ENCODE assay signal across 8 cellular contexts in the genomic region with DNA sequence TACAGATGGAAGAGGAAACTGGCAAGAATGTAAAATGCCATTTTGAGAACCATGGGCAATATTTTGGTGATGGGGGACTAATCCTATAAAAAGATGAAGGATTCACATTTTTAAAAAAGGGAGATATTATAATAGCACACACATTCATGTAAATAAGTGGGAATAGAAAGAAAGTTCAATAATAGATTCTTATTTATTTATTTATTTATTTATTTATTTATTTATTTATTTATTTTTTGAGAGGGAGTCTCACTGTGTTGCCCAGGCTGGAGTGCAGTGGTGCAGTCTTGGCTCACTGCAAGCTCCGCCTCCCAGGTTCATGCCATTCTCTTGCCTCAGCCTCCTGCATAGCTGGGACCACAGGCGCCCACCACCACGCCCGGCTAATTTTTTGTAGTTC. TPM values are rescaled to one million over a fixed set of nuclear protein-coding genes. Genes with fewer than 3 reads are reported as not detected.
DNase-seq lines count a peak whose midpoint lies in the region; ATAC-seq, FAIRE-seq and TF ChIP-seq lines count a peak whose summit lies in the region.
"Not testable (repeated sequence)": the region's sequence is repeated elsewhere in the genome, so short reads cannot be mapped to it uniquely, and the experiment has no call there.
"Had no signal": no experiment of that assay in that cellular context is flagged by ENCODE, and none has a peak within 500 bp of the region (broad histone marks: within the 10 kb centered on the region; RNA-seq: fewer than 3 reads in every experiment).

No MANE protein-coding gene starts in this region.

- FAIRE-seq in A549 (lab: Jason Lieb, UNC): not testable (repeated sequence)
- peak; percentile 49 for FAIRE-seq in colon (lab: Jason Lieb, UNC)
- FAIRE-seq in islet of Langerhans (lab: Jason Lieb, UNC): peak; percentile 38
- peak; percentile 39 for FAIRE-seq in pancreas (lab: Jason Lieb, UNC)

- H3K36me3 ChIP-seq in HEK293 (ENCODE audit: control insufficient read depth in 2 of 2, insufficient read depth in 1 of 2, low read length in 2 of 2); pancreas: not testable (repeated sequence)

- H3K4me3 ChIP-seq in A549; HEK293 (ENCODE audit: low read depth, low read length); pancreas: not testable (repeated sequence)

- not testable (repeated sequence) for ATAC-seq in A549, pancreas

- not testable (repeated sequence) for TF ChIP-seq EP300 in A549 (IDR thresholded peaks at IDR 0.05)

- CTCF ChIA-PET in A549 (lab: Yijun Ruan, JAX): not testable (repeated sequence)
- CTCF ChIA-PET in HEK293 (lab: Yijun Ruan, JAX): interaction anchor here (0.7 kb wide), 1 partner anchor 235 kb away, joined by 3 read pairs; no protein-coding TSS in a partner anchor

- WGBS in A549 (ENCODE audit: missing lambda C conversion rate): 86% methylated on average over 2 of the region's 4 CpGs
- WGBS in pancreas, 2 donors: 95 to 96% methylated on average over 4 of the region's 4 CpGs

- H3K4me2 ChIP-seq in A549: not testable (repeated sequence)

- not testable (repeated sequence) for H3K27me3 ChIP-seq in pancreas

- H3K27ac ChIP-seq in A549; HEK293 (ENCODE audit: extremely low read depth, low read depth, low read length); pancreas: not testable (repeated sequence)

- not testable (repeated sequence) for TF ChIP-seq RAD21 in A549 (conservative IDR thresholded peaks at IDR 0.05 in 1 of 2, IDR thresholded peaks at IDR 0.05 in 1 of 2)

- H3K9me3 ChIP-seq in A549; HEK293 (ENCODE audit: control insufficient read depth, insufficient read depth, low read depth, low read length); pancreas: not testable (repeated sequence)

- H3K4me1 ChIP-seq in A549; HEK293 (ENCODE audit: control insufficient read depth, insufficient read depth, low read length); pancreas: not testable (repeated sequence)

- TF ChIP-seq POLR2A in A549 (IDR thresholded peaks at IDR 0.05; ENCODE audit: low read length): not testable (repeated sequence)

- DNase-seq in A549 (ENCODE audit: low read depth in 1 of 2, low spot score in 1 of 2); pancreas: not testable (repeated sequence)

- POLR2A ChIA-PET in A549 (lab: Yijun Ruan, JAX); HEK293 (lab: Yijun Ruan, JAX): not testable (repeated sequence)

- intact Hi-C loops in pancreas (cut with DNase I): not testable (repeated sequence)

- TF ChIP-seq CTCF in A549 (IDR thresholded peaks at IDR 0.05); HEK293 (tag by site-specific recombination; IDR thresholded peaks at IDR 0.05); pancreas (IDR thresholded peaks at IDR 0.05): not testable (repeated sequence)

TF ChIP-seq in A549, 52 proteins besides CTCF, POLR2A, EP300 and RAD21:
- peak; percentile 40 for TF ChIP-seq ZC3H11A (IDR thresholded peaks at IDR 0.05)
TF ChIP-seq in A549: peak in this region for 1; not testable (repeated sequence) for 51.

TF ChIP-seq in HEK293, 187 proteins besides CTCF, POLR2A, EP300 and RAD21:
- TF ChIP-seq ZNF140 (tag by site-specific recombination; IDR thresholded peaks at IDR 0.05) (peak; percentile 37; the same call in 1 of the 2 replicates), ZBTB8A (tag by site-specific recombination; IDR thresholded peaks at IDR 0.05) (peak; percentile 50; the same call in 1 of the 2 replicates), ZNF202 (tag by site-specific recombination; IDR thresholded peaks at IDR 0.05; ENCODE audit: borderline replicate concordance) (peak; percentile 54; the same call in 1 of the 2 replicates), ZNF555 (tag by site-specific recombination; conservative IDR thresholded peaks at IDR 0.05) (peak; percentile 84), ZNF510 (tag by site-specific recombination; IDR thresholded peaks at IDR 0.05; ENCODE audit: insufficient replicate concordance) (peak; percentile 22), ZNF394 (tag by site-specific recombination; IDR thresholded peaks at IDR 0.05; ENCODE audit: borderline replicate concordance) (peak; percentile 84; the same call in 1 of the 2 replicates), ZNF426 (tag by site-specific recombination; IDR thresholded peaks at IDR 0.05) (peak; percentile 76), ZNF623 (tag by site-specific recombination; IDR thresholded peaks at IDR 0.05) (peak; percentile 47), ZXDB (tag by site-specific recombination; IDR thresholded peaks at IDR 0.05) (peak; percentile 44; the same call in 1 of the 2 replicates), ZNF560 (tag by site-specific recombination; IDR thresholded peaks at IDR 0.05; ENCODE audit: borderline replicate concordance) (0 out of 2 replicates have a peak, but pooled peaks have one; percentile 38)
- TF ChIP-seq, protein P1, sequence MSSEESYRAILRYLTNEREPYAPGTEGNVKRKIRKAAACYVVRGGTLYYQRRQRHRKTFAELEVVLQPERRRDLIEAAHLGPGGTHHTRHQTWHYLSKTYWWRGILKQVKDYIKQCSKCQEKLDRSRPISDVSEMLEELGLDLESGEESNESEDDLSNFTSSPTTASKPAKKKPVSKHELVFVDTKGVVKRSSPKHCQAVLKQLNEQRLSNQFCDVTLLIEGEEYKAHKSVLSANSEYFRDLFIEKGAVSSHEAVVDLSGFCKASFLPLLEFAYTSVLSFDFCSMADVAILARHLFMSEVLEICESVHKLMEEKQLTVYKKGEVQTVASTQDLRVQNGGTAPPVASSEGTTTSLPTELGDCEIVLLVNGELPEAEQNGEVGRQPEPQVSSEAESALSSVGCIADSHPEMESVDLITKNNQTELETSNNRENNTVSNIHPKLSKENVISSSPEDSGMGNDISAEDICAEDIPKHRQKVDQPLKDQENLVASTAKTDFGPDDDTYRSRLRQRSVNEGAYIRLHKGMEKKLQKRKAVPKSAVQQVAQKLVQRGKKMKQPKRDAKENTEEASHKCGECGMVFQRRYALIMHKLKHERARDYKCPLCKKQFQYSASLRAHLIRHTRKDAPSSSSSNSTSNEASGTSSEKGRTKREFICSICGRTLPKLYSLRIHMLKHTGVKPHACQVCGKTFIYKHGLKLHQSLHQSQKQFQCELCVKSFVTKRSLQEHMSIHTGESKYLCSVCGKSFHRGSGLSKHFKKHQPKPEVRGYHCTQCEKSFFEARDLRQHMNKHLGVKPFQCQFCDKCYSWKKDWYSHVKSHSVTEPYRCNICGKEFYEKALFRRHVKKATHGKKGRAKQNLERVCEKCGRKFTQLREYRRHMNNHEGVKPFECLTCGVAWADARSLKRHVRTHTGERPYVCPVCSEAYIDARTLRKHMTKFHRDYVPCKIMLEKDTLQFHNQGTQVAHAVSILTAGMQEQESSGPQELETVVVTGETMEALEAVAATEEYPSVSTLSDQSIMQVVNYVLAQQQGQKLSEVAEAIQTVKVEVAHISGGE (tag by site-specific recombination; conservative IDR thresholded peaks at IDR 0.05; ENCODE audit: low read depth): peak; percentile 57
- TF ChIP-seq, protein P2, sequence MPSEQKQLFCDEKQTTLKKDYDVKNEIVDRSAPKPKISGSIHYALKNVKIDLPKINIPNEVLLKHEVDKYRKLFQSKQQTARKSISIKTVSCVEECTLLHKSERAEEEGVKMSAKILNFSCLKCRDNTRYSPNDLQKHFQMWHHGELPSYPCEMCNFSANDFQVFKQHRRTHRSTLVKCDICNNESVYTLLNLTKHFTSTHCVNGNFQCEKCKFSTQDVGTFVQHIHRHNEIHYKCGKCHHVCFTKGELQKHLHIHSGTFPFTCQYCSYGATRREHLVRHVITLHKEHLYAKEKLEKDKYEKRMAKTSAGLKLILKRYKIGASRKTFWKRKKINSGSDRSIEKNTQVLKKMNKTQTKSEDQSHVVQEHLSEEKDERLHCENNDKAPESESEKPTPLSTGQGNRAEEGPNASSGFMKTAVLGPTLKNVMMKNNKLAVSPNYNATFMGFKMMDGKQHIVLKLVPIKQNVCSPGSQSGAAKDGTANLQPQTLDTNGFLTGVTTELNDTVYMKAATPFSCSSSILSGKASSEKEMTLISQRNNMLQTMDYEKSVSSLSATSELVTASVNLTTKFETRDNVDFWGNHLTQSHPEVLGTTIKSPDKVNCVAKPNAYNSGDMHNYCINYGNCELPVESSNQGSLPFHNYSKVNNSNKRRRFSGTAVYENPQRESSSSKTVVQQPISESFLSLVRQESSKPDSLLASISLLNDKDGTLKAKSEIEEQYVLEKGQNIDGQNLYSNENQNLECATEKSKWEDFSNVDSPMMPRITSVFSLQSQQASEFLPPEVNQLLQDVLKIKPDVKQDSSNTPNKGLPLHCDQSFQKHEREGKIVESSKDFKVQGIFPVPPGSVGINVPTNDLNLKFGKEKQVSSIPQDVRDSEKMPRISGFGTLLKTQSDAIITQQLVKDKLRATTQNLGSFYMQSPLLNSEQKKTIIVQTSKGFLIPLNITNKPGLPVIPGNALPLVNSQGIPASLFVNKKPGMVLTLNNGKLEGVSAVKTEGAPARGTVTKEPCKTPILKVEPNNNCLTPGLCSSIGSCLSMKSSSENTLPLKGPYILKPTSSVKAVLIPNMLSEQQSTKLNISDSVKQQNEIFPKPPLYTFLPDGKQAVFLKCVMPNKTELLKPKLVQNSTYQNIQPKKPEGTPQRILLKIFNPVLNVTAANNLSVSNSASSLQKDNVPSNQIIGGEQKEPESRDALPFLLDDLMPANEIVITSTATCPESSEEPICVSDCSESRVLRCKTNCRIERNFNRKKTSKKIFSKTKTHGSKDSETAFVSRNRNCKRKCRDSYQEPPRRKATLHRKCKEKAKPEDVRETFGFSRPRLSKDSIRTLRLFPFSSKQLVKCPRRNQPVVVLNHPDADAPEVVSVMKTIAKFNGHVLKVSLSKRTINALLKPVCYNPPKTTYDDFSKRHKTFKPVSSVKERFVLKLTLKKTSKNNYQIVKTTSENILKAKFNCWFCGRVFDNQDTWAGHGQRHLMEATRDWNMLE (tag by site-specific recombination; conservative IDR thresholded peaks at IDR 0.05; ENCODE audit: low read depth): peak; percentile 71; the same call in 1 of the 2 replicates

RNA-seq across cellular contexts. Expression of a gene that starts 24.3 kb away (rescaled TPM):
- polyA plus RNA-seq in A549 (2011; rRNA removed) (0.23 and 0.28 TPM in 2 replicates), A549 (2017; fragmentation: RNase III; extraction: RNeasy Plus Mini Kit Qiagen cat#74134 plus additional on column Dnase treatment) (0.09 to 0.26 TPM (median 0.12 TPM) in 3 replicates), pancreas (under 1 TPM; 0.07 to 0.42 TPM)
- polyA plus RNA-seq in A549 (2012; cell fraction: cytosol; rRNA removed): 0.26 and 0.30 TPM in 2 replicates
- polyA plus RNA-seq in A549 (2012; cell fraction: nucleus; rRNA removed): 0.45 and 0.55 TPM in 2 replicates
- polyA minus RNA-seq in A549 (2011; rRNA and poly(A)+ RNA removed): 2.3 and 2.4 TPM in 2 replicates
- total RNA-seq in pancreas: under 1 TPM; 0.09 to 0.62 (median 0.30) TPM
- total RNA-seq: A172; CD8-positive, alpha-beta T cell had no signal
- polyA plus RNA-seq: CD8-positive, alpha-beta memory T cell had no signal
